ENCODE assay signal across 8 cellular contexts in genomic region chr11:72111803-72112540, GRCh38. TPM values are rescaled to one million over a fixed set of nuclear protein-coding genes. Genes with fewer than 3 reads are reported as not detected.
DNase-seq lines count a peak whose midpoint lies in the region; ATAC-seq and TF ChIP-seq lines count a peak whose summit lies in the region.

No MANE protein-coding gene starts in this region.

- no peaks in the 10 kb centered on the region for H4K20me1 ChIP-seq in GM23338 (replicated peaks; ENCODE audit: insufficient read depth)

- peaks cover 10% of the 10 kb centered on the region for H3K27me3 ChIP-seq in GM23338 (ENCODE audit: insufficient read depth)

- TF ChIP-seq CTCF in GM23338 (conservative IDR thresholded peaks at IDR 0.05; ENCODE audit: low read depth in 2 of 2) (no peak), fibroblast of villous mesenchyme (IDR thresholded peaks at IDR 0.05; ENCODE audit: insufficient read depth, low read depth, low read length) (no peak), nephron progenitor cell (IDR thresholded peaks at IDR 0.05) (no peak)

- H3F3A ChIP-seq in GM23338 (replicated peaks; ENCODE audit: low read depth): no peaks in the 10 kb centered on the region

- H3K27me3 Mint-ChIP-seq in GM23338 (ENCODE audit: insufficient read depth, low read depth, poor library complexity) (peaks cover 15% of the 10 kb centered on the region), nephron progenitor cell (ENCODE audit: low read depth, poor library complexity) (peaks cover 15% of the 10 kb centered on the region)
- no peaks in the 10 kb centered on the region for H3K27me3 Mint-ChIP-seq in stimulated activated naive CD8-positive, alpha-beta T cell treated with anti-CD3 and anti-CD28 coated beads, Interleukin-15, amount 100 ng/mL, for 72 hours

- H3K9me3 Mint-ChIP-seq in GM23338 (no peaks in the 10 kb centered on the region; the same call in 1 of the 3 replicates), nephron progenitor cell (peaks cover 7% of the 10 kb centered on the region)
- H3K9me3 Mint-ChIP-seq in stimulated activated naive CD8-positive, alpha-beta T cell treated with anti-CD3 and anti-CD28 coated beads, Interleukin-15, amount 100 ng/mL, for 72 hours: peaks cover 0 to 6% of the 10 kb centered on the region in 2 donors

- no peaks in the 10 kb centered on the region for H3K36me3 ChIP-seq in GM23338 (ENCODE audit: insufficient read depth)

- H3K4me3 ChIP-seq in GM23338 (peak overlapping the region; percentile 49), fibroblast of villous mesenchyme (ENCODE audit: low read depth, low read length) (peak overlapping the region; percentile 93)

- DNase-seq in ELF-1 (ENCODE audit: low read depth, low spot score) (peak; percentile 99), GM23338 (ENCODE audit: low spot score) (peak; percentile 100), Kasumi-1 (lab: John Stamatoyannopoulos, UW) (peak; percentile 99 to 100), RKO (ENCODE audit: low spot score) (peak; percentile 99), fibroblast of villous mesenchyme (ENCODE audit: low read depth) (peak; percentile 100), nephron progenitor cell (peak; percentile 82)
- DNase-seq in activated effector memory CD4-positive, alpha-beta T cell treated with anti-CD3 and anti-CD28 coated beads, Interleukin-2, amount 50 U/mL, for 16 hours: peak; percentile 94
- peak; percentile 89 to 92 for DNase-seq in stimulated activated naive CD8-positive, alpha-beta T cell treated with anti-CD3 and anti-CD28 coated beads, Interleukin-15, amount 100 ng/mL, for 72 hours

- H3K9me2 ChIP-seq in GM23338 (ENCODE audit: insufficient read depth): peaks cover 19% of the 10 kb centered on the region

- H3K4me1 Mint-ChIP-seq in GM23338 (peaks cover 10% of the 10 kb centered on the region), nephron progenitor cell (peaks cover 24% of the 10 kb centered on the region)
- peaks cover 17% of the 10 kb centered on the region for H3K4me1 Mint-ChIP-seq in stimulated activated naive CD8-positive, alpha-beta T cell treated with anti-CD3 and anti-CD28 coated beads, Interleukin-15, amount 100 ng/mL, for 72 hours

- no peak overlapping the region for H2AFZ ChIP-seq in GM23338

- no peaks in the 10 kb centered on the region for H3K79me2 ChIP-seq in GM23338 (replicated peaks; ENCODE audit: insufficient read depth)

- H3K4me3 Mint-ChIP-seq in GM23338 (peak overlapping the region; percentile 93), nephron progenitor cell (peak overlapping the region; percentile 92)
- H3K4me3 Mint-ChIP-seq in stimulated activated naive CD8-positive, alpha-beta T cell treated with anti-CD3 and anti-CD28 coated beads, Interleukin-15, amount 100 ng/mL, for 72 hours: peak overlapping the region; percentile 88 to 96

- H3K27ac Mint-ChIP-seq in GM23338: peak overlapping the region; percentile 100
- H3K27ac Mint-ChIP-seq in nephron progenitor cell: peak overlapping the region; percentile 100
- peak overlapping the region; percentile 98 to 100 for H3K27ac Mint-ChIP-seq in stimulated activated naive CD8-positive, alpha-beta T cell treated with anti-CD3 and anti-CD28 coated beads, Interleukin-15, amount 100 ng/mL, for 72 hours

- peaks cover 7% of the 10 kb centered on the region; the same call in 1 of the 2 replicates for H3K4me1 ChIP-seq in GM23338 (ENCODE audit: insufficient read depth)

- peaks cover 7% of the 10 kb centered on the region; the same call in 2 of the 3 replicates for H3K36me3 Mint-ChIP-seq in GM23338 (ENCODE audit: low read depth)
- H3K36me3 Mint-ChIP-seq in nephron progenitor cell (ENCODE audit: low read depth): peaks cover 9% of the 10 kb centered on the region

- peak; percentile 91 for ATAC-seq in GM23338
- peak; percentile 93 for ATAC-seq in stimulated activated naive CD8-positive, alpha-beta T cell treated with anti-CD3 and anti-CD28 coated beads, Interleukin-15, amount 100 ng/mL, for 72 hours

- peak overlapping the region; percentile 77 for H3K4me2 ChIP-seq in GM23338

- peak overlapping the region; percentile 72 for H3K27ac ChIP-seq in GM23338 (ENCODE audit: low read depth)

TF ChIP-seq in GM23338, 12 proteins besides CTCF, POLR2A, EP300 and RAD21 (continues in another document):
- TF ChIP-seq EZH2 (IDR thresholded peaks at IDR 0.05; ENCODE audit: low read depth, unreplicated experiment) (no peak), JUNB (IDR thresholded peaks at IDR 0.05; ENCODE audit: unreplicated experiment) (no peak), EZH2phosphoT487 (IDR thresholded peaks at IDR 0.05; ENCODE audit: unreplicated experiment) (no peak)
- TF ChIP-seq, protein P1, sequence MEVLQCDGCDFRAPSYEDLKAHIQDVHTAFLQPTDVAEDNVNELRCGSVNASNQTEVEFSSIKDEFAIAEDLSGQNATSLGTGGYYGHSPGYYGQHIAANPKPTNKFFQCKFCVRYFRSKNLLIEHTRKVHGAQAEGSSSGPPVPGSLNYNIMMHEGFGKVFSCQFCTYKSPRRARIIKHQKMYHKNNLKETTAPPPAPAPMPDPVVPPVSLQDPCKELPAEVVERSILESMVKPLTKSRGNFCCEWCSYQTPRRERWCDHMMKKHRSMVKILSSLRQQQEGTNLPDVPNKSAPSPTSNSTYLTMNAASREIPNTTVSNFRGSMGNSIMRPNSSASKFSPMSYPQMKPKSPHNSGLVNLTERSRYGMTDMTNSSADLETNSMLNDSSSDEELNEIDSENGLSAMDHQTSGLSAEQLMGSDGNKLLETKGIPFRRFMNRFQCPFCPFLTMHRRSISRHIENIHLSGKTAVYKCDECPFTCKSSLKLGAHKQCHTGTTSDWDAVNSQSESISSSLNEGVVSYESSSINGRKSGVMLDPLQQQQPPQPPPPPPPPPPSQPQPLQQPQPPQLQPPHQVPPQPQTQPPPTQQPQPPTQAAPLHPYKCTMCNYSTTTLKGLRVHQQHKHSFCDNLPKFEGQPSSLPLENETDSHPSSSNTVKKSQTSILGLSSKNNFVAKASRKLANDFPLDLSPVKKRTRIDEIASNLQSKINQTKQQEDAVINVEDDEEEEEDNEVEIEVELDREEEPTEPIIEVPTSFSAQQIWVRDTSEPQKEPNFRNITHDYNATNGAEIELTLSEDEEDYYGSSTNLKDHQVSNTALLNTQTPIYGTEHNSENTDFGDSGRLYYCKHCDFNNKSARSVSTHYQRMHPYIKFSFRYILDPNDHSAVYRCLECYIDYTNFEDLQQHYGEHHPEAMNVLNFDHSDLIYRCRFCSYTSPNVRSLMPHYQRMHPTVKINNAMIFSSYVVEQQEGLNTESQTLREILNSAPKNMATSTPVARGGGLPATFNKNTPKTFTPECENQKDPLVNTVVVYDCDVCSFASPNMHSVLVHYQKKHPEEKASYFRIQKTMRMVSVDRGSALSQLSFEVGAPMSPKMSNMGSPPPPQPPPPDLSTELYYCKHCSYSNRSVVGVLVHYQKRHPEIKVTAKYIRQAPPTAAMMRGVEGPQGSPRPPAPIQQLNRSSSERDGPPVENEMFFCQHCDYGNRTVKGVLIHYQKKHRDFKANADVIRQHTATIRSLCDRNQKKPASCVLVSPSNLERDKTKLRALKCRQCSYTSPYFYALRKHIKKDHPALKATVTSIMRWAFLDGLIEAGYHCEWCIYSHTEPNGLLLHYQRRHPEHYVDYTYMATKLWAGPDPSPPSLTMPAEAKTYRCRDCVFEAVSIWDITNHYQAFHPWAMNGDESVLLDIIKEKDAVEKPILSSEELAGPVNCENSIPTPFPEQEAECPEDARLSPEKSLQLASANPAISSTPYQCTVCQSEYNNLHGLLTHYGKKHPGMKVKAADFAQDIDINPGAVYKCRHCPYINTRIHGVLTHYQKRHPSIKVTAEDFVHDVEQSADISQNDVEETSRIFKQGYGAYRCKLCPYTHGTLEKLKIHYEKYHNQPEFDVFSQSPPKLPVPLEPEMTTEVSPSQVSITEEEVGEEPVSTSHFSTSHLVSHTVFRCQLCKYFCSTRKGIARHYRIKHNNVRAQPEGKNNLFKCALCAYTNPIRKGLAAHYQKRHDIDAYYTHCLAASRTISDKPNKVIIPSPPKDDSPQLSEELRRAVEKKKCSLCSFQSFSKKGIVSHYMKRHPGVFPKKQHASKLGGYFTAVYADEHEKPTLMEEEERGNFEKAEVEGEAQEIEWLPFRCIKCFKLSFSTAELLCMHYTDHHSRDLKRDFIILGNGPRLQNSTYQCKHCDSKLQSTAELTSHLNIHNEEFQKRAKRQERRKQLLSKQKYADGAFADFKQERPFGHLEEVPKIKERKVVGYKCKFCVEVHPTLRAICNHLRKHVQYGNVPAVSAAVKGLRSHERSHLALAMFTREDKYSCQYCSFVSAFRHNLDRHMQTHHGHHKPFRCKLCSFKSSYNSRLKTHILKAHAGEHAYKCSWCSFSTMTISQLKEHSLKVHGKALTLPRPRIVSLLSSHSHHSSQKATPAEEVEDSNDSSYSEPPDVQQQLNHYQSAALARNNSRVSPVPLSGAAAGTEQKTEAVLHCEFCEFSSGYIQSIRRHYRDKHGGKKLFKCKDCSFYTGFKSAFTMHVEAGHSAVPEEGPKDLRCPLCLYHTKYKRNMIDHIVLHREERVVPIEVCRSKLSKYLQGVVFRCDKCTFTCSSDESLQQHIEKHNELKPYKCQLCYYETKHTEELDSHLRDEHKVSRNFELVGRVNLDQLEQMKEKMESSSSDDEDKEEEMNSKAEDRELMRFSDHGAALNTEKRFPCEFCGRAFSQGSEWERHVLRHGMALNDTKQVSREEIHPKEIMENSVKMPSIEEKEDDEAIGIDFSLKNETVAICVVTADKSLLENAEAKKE (CRISPR knock-in tag; IDR thresholded peaks at IDR 0.05): no peak

RNA-seq across cellular contexts. Expression of gene ANAPC15, which starts 0.5 kb away (rescaled TPM):
- total RNA-seq in GM23338 (2014; rRNA removed; shearing (Covaris generic)): 42.3 and 52.1 TPM in 2 replicates
- polyA plus RNA-seq in GM23338 (2016; fragmentation: Nextera tagmentation; extraction: Ambion mirVana): 110 and 117 TPM in 2 replicates
- 32.8 and 48.3 TPM in 2 replicates for total RNA-seq in fibroblast of villous mesenchyme

RNA-seq across cellular contexts. Expression of gene TOMT, which starts 6.2 kb away (rescaled TPM):
- total RNA-seq in GM23338 (2014; rRNA removed; shearing (Covaris generic)): not detected in 2 replicates
- not detected in 2 replicates for polyA plus RNA-seq in GM23338 (2016; fragmentation: Nextera tagmentation; extraction: Ambion mirVana)
- not detected in 2 replicates for total RNA-seq in fibroblast of villous mesenchyme

RNA-seq across cellular contexts. Expression of gene LAMTOR1, which starts 8.9 kb away (rescaled TPM):
- 106 and 112 TPM in 2 replicates for total RNA-seq in GM23338 (2014; rRNA removed; shearing (Covaris generic))
- polyA plus RNA-seq in GM23338 (2016; fragmentation: Nextera tagmentation; extraction: Ambion mirVana): 157 and 168 TPM in 2 replicates
- total RNA-seq in fibroblast of villous mesenchyme: 155 and 174 TPM in 2 replicates

RNA-seq across cellular contexts. Expression of gene FOLR3, which starts 23.6 kb away (rescaled TPM):
- total RNA-seq in GM23338 (2014; rRNA removed; shearing (Covaris generic)): not detected in 2 replicates
- polyA plus RNA-seq in GM23338 (2016; fragmentation: Nextera tagmentation; extraction: Ambion mirVana): not detected in 2 replicates
- total RNA-seq in fibroblast of villous mesenchyme: 0.64 and 2.6 TPM in 2 replicates

RNA-seq across cellular contexts. Expression of gene LRRC51, which starts 31.3 kb away (rescaled TPM):
- 3.6 and 4.3 TPM in 2 replicates for total RNA-seq in GM23338 (2014; rRNA removed; shearing (Covaris generic))
- polyA plus RNA-seq in GM23338 (2016; fragmentation: Nextera tagmentation; extraction: Ambion mirVana): 4.2 and 4.8 TPM in 2 replicates
- 4.3 and 5.5 TPM in 2 replicates for total RNA-seq in fibroblast of villous mesenchyme

Comparison
In these comparisons a context has a peak if more than half of its experiments do, and no peak if none do; other contexts are left out.
1. Peak in every context shown above with its lines: DNase-seq, ATAC-seq, H3K4me3 ChIP-seq and H3K27ac ChIP-seq.